ENCODE assay signal across 1 cellular context in genomic region chr3:46935168-46935858, GRCh38.
TF ChIP-seq lines count a peak whose summit lies in the region.

No MANE protein-coding gene starts in this region.

TF ChIP-seq in HepG2, 621 proteins besides CTCF, POLR2A, EP300 and RAD21 (continued from another document):
- no peak for TF ChIP-seq ZNF609 (CRISPR knock-in tag; IDR thresholded peaks at IDR 0.05; ENCODE audit: borderline replicate concordance)
- TF ChIP-seq TOPORS (CRISPR knock-in tag; IDR thresholded peaks at IDR 0.05) = no peak
- no peak for TF ChIP-seq ZNF326 (CRISPR knock-in tag; IDR thresholded peaks at IDR 0.05; ENCODE audit: borderline replicate concordance)
- TF ChIP-seq STAG1 (CRISPR knock-in tag; IDR thresholded peaks at IDR 0.05) = peak; percentile 23; the same call in 1 of the 2 replicates
- TF ChIP-seq FOSL2 (CRISPR knock-in tag; IDR thresholded peaks at IDR 0.05) = peak; percentile 99
- 0 out of 2 replicates have a peak, but pooled peaks have one; percentile 23 for TF ChIP-seq PAXIP1 (CRISPR knock-in tag; conservative IDR thresholded peaks at IDR 0.05)
- TF ChIP-seq PHF5A (CRISPR knock-in tag; IDR thresholded peaks at IDR 0.05; ENCODE audit: low read depth, unreplicated experiment) = no peak
- no peak for TF ChIP-seq PLSCR1 (CRISPR knock-in tag; IDR thresholded peaks at IDR 0.05; ENCODE audit: borderline replicate concordance)
- peak; percentile 53 for TF ChIP-seq XRCC5 (optimal IDR thresholded peaks at IDR 0.05; ENCODE audit: low read length)
- 0 out of 2 replicates have a peak, but pooled peaks have one; percentile 42 for TF ChIP-seq DMAP1 (CRISPR knock-in tag; IDR thresholded peaks at IDR 0.05)
- no peak for TF ChIP-seq ARNT2 (CRISPR knock-in tag; IDR thresholded peaks at IDR 0.05; ENCODE audit: low read depth)
- peak; percentile 66 for TF ChIP-seq SAP130 (CRISPR knock-in tag; IDR thresholded peaks at IDR 0.05; ENCODE audit: low read depth)
- no peak for TF ChIP-seq RNF219 (CRISPR knock-in tag; IDR thresholded peaks at IDR 0.05)
- 0 out of 2 replicates have a peak, but pooled peaks have one; percentile 29 for TF ChIP-seq ZNF724P (CRISPR knock-in tag; IDR thresholded peaks at IDR 0.05; ENCODE audit: borderline replicate concordance)
- TF ChIP-seq ZNF121 (CRISPR knock-in tag; IDR thresholded peaks at IDR 0.05) = peak; percentile 40; the same call in 1 of the 2 replicates
- 0 out of 2 replicates have a peak, but pooled peaks have one; percentile 39 for TF ChIP-seq ZNF710 (CRISPR knock-in tag; IDR thresholded peaks at IDR 0.05; ENCODE audit: borderline replicate concordance)
- TF ChIP-seq GLI4 (CRISPR knock-in tag; IDR thresholded peaks at IDR 0.05; ENCODE audit: borderline replicate concordance) = no peak
- TF ChIP-seq TEAD3 (CRISPR knock-in tag; optimal IDR thresholded peaks at IDR 0.05; ENCODE audit: borderline replicate concordance) = peak; percentile 100
- no peak for TF ChIP-seq ATF1 (CRISPR knock-in tag; IDR thresholded peaks at IDR 0.05)
- peak; percentile 89; the same call in 1 of the 2 replicates for TF ChIP-seq ZNF281 (CRISPR knock-in tag; IDR thresholded peaks at IDR 0.05; ENCODE audit: borderline replicate concordance)
- no peak for TF ChIP-seq ZNF569 (CRISPR knock-in tag; IDR thresholded peaks at IDR 0.05; ENCODE audit: borderline replicate concordance)
